ENCODE assay signal across 8 cellular contexts in the genomic region with DNA sequence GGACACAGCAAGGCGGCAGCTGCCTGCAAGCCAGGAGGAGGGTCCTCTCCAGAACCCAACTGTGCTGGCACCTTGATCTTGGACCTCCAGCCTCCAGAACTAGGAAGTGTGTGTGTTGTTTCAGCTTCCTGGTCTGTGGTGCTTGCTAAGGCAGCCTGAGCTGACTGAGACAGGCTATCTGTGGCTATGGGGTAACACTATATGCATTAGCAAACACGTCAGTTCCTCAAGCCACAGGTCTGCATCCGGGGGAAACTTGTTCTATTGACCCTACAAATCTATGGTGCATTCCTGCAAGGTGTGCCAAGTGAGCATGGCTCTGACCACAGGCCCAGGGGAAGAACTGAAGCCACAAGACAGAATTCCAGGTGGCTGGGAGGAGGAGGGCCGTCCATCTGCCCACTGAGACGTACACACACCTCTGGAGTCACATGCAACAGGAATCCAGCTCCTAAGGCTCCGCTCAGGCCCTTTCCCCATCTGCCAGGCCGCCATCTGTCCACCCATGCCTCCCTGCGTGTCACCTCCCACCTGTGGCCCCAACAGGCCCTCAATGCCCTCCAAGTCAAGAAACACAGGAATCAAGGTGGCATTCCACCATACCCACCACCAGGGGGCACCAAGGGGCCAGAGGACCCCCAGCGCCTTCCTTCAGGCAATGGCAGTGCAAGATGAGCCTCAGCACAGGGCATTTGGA.
DNase-seq lines count a peak whose midpoint lies in the region; ATAC-seq and TF ChIP-seq lines count a peak whose summit lies in the region.

No MANE protein-coding gene starts in this region.

- peaks cover 0 to 7% (median 3%) of the 10 kb centered on the region in 3 donors for H3K27me3 Mint-ChIP-seq in CD14-positive monocyte (ENCODE audit: low read depth in 3 of 3)

- H4K91ac ChIP-seq in mesenchymal stem cell (ENCODE audit: low read length): no peak overlapping the region

- no peak overlapping the region for H3K18ac ChIP-seq in mesenchymal stem cell (ENCODE audit: low read depth in 1 of 2, low read length in 2 of 2)

- H3K27me3 ChIP-seq in dorsolateral prefrontal cortex: peaks cover 0 to 30% (median 0%) of the 10 kb centered on the region in 45 donors
- H3K27me3 ChIP-seq in mesenchymal stem cell (ENCODE audit: control insufficient read depth in 1 of 2, insufficient read depth in 1 of 2, low read length in 2 of 2): no peaks in the 10 kb centered on the region

- DNase-seq in CD14-positive monocyte (ENCODE audit: low spot score): no peak
- peak; percentile 80 for DNase-seq in GM20000 (ENCODE audit: low spot score)
- DNase-seq in NCI-H226: peak; percentile 36
- DNase-seq in activated CD4-positive, alpha-beta T cell treated with anti-CD3 and anti-CD28 coated beads, Interleukin-2, amount 50 U/mL, for 1 hour: peak; percentile 58
- DNase-seq in dorsolateral prefrontal cortex: peak in 8 of 10 donors; percentile 12 to 67 (median 52)
- peak; percentile 62 for DNase-seq in mesenchymal stem cell
- DNase-seq in stimulated activated CD8-positive, alpha-beta memory T cell treated with anti-CD3 and anti-CD28 coated beads, Interleukin-4, amount 100 ng/mL, for 4 hours (ENCODE audit: low read depth in 2 of 2, low spot score in 1 of 2): peak; percentile 20 to 50

- 73% methylated on average over 9 of the region's 9 CpGs for WGBS in mesenchymal stem cell

- H3K79me1 ChIP-seq in mesenchymal stem cell (replicated peaks; ENCODE audit: low read length, poor library complexity, severe bottlenecking): peaks cover 24% of the 10 kb centered on the region

- no peak overlapping the region for H2BK5ac ChIP-seq in mesenchymal stem cell (ENCODE audit: low read depth, low read length, poor library complexity, severe bottlenecking)

- H3K9ac ChIP-seq in mesenchymal stem cell (ENCODE audit: low read length): no peak overlapping the region

- H3K36me3 Mint-ChIP-seq in CD14-positive monocyte: no peaks in the 10 kb centered on the region

- H2BK12ac ChIP-seq in mesenchymal stem cell (ENCODE audit: low read length in 2 of 2): no peak overlapping the region

- peaks cover 0 to 12% of the 10 kb centered on the region in 2 experiments for H3K36me3 ChIP-seq in mesenchymal stem cell (ENCODE audit: control insufficient read depth in 1 of 2, insufficient read depth in 2 of 2, low read depth in 1 of 2, low read length in 2 of 2)

- H3K4me3 ChIP-seq in dorsolateral prefrontal cortex (no peak overlapping the region), mesenchymal stem cell (ENCODE audit: insufficient read depth in 1 of 2, low read depth in 1 of 2, low read length in 2 of 2) (no peak overlapping the region)

- H2AK5ac ChIP-seq in mesenchymal stem cell (ENCODE audit: low read length, severe bottlenecking): no peak overlapping the region

- no peak overlapping the region for H2BK120ac ChIP-seq in mesenchymal stem cell (ENCODE audit: low read depth, low read length)

- H2BK15ac ChIP-seq in mesenchymal stem cell (ENCODE audit: low read depth, poor library complexity, severe bottlenecking): no peak overlapping the region

- no peak overlapping the region for H2AFZ ChIP-seq in mesenchymal stem cell (ENCODE audit: low read depth, low read length)

- intact Hi-C loops in CD14-positive monocyte (cut with micrococcal nuclease) (no loop called here), dorsolateral prefrontal cortex (cut with DNase I) (loop anchor here (2.0 to 10.0 kb wide), 2 partner anchors 176 to 180 kb away; a partner anchor contains a TSS)

- peaks cover 18% of the 10 kb centered on the region for H3K4me1 ChIP-seq in mesenchymal stem cell (ENCODE audit: control insufficient read depth, insufficient read depth, low read depth, low read length)

- peak overlapping the region; percentile 20 for H4K8ac ChIP-seq in mesenchymal stem cell (ENCODE audit: low read length)

- no peaks in the 10 kb centered on the region for H3K9me3 Mint-ChIP-seq in CD14-positive monocyte

- no peak overlapping the region for H3K4me2 ChIP-seq in mesenchymal stem cell (ENCODE audit: low read length, poor library complexity, severe bottlenecking)

- peaks cover 15% of the 10 kb centered on the region for H3K4me1 Mint-ChIP-seq in CD14-positive monocyte

- no peak overlapping the region for H3K4me3 Mint-ChIP-seq in CD14-positive monocyte

- peak overlapping the region in 1 of 2 experiments; percentile 10 for H3K4ac ChIP-seq in mesenchymal stem cell (ENCODE audit: low read depth in 1 of 2, low read length in 2 of 2)

- TF ChIP-seq CTCF in CD14-positive monocyte (IDR thresholded peaks at IDR 0.05) (peak; percentile 70), GM20000 (IDR thresholded peaks at IDR 0.05; ENCODE audit: extremely low read depth, missing control alignments) (peak; percentile 75), dorsolateral prefrontal cortex (IDR thresholded peaks at IDR 0.05 in 54 of 56, conservative IDR thresholded peaks at IDR 0.05 in 2 of 56; ENCODE audit: low read depth in 1 of 56, partially characterized antibody in 56 of 56) (peak; percentile 15 to 87 (median 76))

- H3K27ac ChIP-seq in dorsolateral prefrontal cortex (no peak overlapping the region), mesenchymal stem cell (ENCODE audit: low read length, poor library complexity, severe bottlenecking) (no peak overlapping the region)

- no peak for ATAC-seq in HG03378 (IDR thresholded peaks at IDR 0.05; ENCODE audit: unreplicated experiment)

- no peak overlapping the region for H3K14ac ChIP-seq in mesenchymal stem cell (ENCODE audit: low read length in 2 of 2)

- no peak overlapping the region for H3K23ac ChIP-seq in mesenchymal stem cell (ENCODE audit: low read length in 2 of 2)

- H3K9me3 ChIP-seq in mesenchymal stem cell (ENCODE audit: control insufficient read depth, low read length): no peaks in the 10 kb centered on the region

- no peak overlapping the region for H3K27ac Mint-ChIP-seq in CD14-positive monocyte

Comparison
In these comparisons a context has a peak if more than half of its experiments do, and no peak if none do; other contexts are left out.
1. intact Hi-C loops: an anchor here in dorsolateral prefrontal cortex (2.0 to 10.0 kb wide); none called in CD14-positive monocyte.